Comparison of ENCODE assay signal across 7 cellular contexts in the genomic region with DNA sequence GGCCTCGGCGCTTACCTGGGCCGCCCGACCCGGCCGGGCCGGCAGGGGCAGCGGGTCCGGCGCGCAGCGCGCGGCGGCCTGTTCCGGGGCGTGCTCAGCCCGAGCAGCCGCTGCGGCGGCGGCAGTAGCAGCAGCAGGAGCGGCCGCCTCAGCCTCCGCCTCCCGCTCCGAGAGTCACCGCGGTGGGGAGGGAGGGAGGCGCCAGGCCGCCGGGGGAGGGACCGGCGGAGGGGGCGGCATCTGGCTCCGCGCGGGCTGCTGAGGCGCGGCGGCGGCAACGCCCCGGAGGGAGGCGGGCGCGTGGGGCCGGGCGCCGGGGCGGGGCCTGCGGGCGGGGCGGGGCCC. TPM values are rescaled to one million over a fixed set of nuclear protein-coding genes. Genes with fewer than 3 reads are reported as not detected.
A peak's percentile ranks its signal among the peaks of the same experiment; 100 is the strongest.
DNase-seq lines count a peak whose midpoint lies in the region; ATAC-seq lines count a peak whose summit lies in the region.

A gene with protein sequence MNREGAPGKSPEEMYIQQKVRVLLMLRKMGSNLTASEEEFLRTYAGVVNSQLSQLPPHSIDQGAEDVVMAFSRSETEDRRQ (minus strand): TSS at position 190 of the 345 bp plus-strand sequence. CDS start 38,205 bp downstream, outside the sequence.

- DNase-seq in NOMO-1 treated with DMSO at 0.1 percent for 48 hours (lab: John Stamatoyannopoulos, UW; ENCODE audit: unreplicated experiment): peak; percentile 97
- no peak for DNase-seq in stimulated activated naive CD4-positive, alpha-beta T cell treated with Interleukin-2 at 50 U/mL for 16 hours (lab: John Stamatoyannopoulos, UW)
- no peak for DNase-seq in effector CD8-positive, alpha-beta T cell (lab: John Stamatoyannopoulos, UW)

- H3K4me1 ChIP-seq in ectodermal cell (ENCODE audit: control insufficient read depth, insufficient read depth, low read length): peaks cover 18% of the 10 kb centered on the region
- H3K4me1 ChIP-seq in mucosa of stomach (ENCODE audit: control insufficient read depth, insufficient read depth, low read length): peaks cover 24% of the 10 kb centered on the region

- 0% methylated on average over 54 of the region's 54 CpGs for WGBS in ectodermal cell, 2 experiments

- H3K9me3 ChIP-seq in ectodermal cell (ENCODE audit: control insufficient read depth, low read length): no peaks in the 10 kb centered on the region
- H3K9me3 ChIP-seq in mucosa of stomach (ENCODE audit: control insufficient read depth, low read length): no peaks in the 10 kb centered on the region

- no peaks in the 10 kb centered on the region for H3K27me3 ChIP-seq in ectodermal cell (ENCODE audit: control insufficient read depth, insufficient read depth, low read length, poor library complexity, severe bottlenecking)
- no peaks in the 10 kb centered on the region for H3K27me3 ChIP-seq in mucosa of stomach (ENCODE audit: control insufficient read depth, insufficient read depth, low read length)

- H3K4me3 ChIP-seq in ectodermal cell (ENCODE audit: insufficient read depth, low read depth, low read length) (peak within 1 kb of the TSS; percentile 74), mucosa of stomach (ENCODE audit: low read length) (peak within 1 kb of the TSS; percentile 66)

- H3K9ac ChIP-seq in mucosa of stomach (ENCODE audit: low read length): peak within 1 kb of the TSS; percentile 81

- H3K27ac ChIP-seq in ectodermal cell (ENCODE audit: insufficient read depth, low read depth, low read length, poor library complexity, severe bottlenecking): peak within 1 kb of the TSS; percentile 28

- peak; percentile 80 for ATAC-seq in GM18867 (IDR thresholded peaks at IDR 0.05; ENCODE audit: unreplicated experiment)
- peak; percentile 82 for ATAC-seq in HG02588 (IDR thresholded peaks at IDR 0.05; ENCODE audit: unreplicated experiment)

- H3K36me3 ChIP-seq in ectodermal cell (ENCODE audit: control insufficient read depth, insufficient read depth, low read length): no peaks in the 10 kb centered on the region
- H3K36me3 ChIP-seq in mucosa of stomach (ENCODE audit: control insufficient read depth, insufficient read depth, low read length): no peaks in the 10 kb centered on the region

RNA-seq across cellular contexts. Expression of the gene that starts here (rescaled TPM):
- 83.2 TPM for polyA plus RNA-seq in ectodermal cell (2013, experiment 1 of 4)
- polyA plus RNA-seq in ectodermal cell (2013, experiment 2 of 4): 70.6 TPM
- polyA plus RNA-seq in ectodermal cell (2013, experiment 3 of 4): 64.4 TPM
- polyA plus RNA-seq in ectodermal cell (2013, experiment 4 of 4): 72.3 TPM
